In the genomic region with DNA sequence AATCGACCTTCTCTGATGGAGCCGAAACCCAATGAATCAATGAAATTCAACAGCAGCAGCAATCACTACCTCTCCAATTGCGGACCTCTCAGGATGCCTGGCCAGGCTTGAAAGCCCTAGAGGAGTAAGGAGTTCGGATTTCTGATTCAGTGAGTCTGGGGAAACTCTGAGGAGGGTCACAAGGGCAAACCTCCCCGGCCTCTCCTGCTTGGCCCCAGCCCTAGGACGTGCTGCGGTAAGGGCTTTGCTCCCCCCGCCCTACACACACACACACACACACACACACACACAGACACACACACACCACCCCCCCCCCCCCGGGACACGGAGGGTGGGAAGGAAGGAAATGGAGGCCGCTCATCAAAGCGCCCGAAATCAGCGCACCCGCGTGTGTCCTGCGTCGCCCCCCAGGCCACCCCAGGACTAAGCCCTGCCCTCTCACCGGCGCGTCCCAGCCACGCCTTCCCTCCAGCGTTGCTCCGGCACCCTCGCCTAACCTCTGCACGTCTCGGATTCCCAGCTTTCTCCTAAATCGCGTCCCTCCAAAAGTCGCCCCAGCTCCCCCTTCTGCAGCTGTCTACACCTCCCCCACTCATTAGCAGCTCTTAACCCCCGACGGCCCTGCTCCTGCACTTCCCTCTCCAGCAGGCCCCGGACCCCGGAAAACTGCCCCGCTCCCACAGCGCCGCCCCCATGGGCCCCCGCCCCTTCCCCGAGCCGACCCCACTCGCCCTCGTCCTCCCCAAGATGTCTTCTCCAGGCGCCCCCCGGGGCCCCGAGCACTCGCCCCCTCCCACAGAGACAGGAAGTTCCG, we compare ENCODE assay signal across 1 cellular context.
A peak's percentile ranks its signal among the peaks of the same experiment; 100 is the strongest.
TF ChIP-seq lines count a peak whose summit lies in the region.

No MANE protein-coding gene starts in this region.

TF ChIP-seq in HEK293, 187 proteins besides CTCF, POLR2A, EP300 and RAD21 (continued from another document and continues in another):
- TF ChIP-seq, protein P1, sequence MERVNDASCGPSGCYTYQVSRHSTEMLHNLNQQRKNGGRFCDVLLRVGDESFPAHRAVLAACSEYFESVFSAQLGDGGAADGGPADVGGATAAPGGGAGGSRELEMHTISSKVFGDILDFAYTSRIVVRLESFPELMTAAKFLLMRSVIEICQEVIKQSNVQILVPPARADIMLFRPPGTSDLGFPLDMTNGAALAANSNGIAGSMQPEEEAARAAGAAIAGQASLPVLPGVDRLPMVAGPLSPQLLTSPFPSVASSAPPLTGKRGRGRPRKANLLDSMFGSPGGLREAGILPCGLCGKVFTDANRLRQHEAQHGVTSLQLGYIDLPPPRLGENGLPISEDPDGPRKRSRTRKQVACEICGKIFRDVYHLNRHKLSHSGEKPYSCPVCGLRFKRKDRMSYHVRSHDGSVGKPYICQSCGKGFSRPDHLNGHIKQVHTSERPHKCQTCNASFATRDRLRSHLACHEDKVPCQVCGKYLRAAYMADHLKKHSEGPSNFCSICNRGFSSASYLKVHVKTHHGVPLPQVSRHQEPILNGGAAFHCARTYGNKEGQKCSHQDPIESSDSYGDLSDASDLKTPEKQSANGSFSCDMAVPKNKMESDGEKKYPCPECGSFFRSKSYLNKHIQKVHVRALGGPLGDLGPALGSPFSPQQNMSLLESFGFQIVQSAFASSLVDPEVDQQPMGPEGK (tag by site-specific recombination; IDR thresholded peaks at IDR 0.05), result peak; percentile 86
- TF ChIP-seq KLF9 (tag by site-specific recombination; IDR thresholded peaks at IDR 0.05; ENCODE audit: low read depth), result peak; percentile 70
- peak; percentile 14; the same call in 1 of the 2 replicates for TF ChIP-seq KLF8 (tag by site-specific recombination; IDR thresholded peaks at IDR 0.05)
- no peak for TF ChIP-seq ZNF629 (tag by site-specific recombination; IDR thresholded peaks at IDR 0.05)
- TF ChIP-seq, protein P2, sequence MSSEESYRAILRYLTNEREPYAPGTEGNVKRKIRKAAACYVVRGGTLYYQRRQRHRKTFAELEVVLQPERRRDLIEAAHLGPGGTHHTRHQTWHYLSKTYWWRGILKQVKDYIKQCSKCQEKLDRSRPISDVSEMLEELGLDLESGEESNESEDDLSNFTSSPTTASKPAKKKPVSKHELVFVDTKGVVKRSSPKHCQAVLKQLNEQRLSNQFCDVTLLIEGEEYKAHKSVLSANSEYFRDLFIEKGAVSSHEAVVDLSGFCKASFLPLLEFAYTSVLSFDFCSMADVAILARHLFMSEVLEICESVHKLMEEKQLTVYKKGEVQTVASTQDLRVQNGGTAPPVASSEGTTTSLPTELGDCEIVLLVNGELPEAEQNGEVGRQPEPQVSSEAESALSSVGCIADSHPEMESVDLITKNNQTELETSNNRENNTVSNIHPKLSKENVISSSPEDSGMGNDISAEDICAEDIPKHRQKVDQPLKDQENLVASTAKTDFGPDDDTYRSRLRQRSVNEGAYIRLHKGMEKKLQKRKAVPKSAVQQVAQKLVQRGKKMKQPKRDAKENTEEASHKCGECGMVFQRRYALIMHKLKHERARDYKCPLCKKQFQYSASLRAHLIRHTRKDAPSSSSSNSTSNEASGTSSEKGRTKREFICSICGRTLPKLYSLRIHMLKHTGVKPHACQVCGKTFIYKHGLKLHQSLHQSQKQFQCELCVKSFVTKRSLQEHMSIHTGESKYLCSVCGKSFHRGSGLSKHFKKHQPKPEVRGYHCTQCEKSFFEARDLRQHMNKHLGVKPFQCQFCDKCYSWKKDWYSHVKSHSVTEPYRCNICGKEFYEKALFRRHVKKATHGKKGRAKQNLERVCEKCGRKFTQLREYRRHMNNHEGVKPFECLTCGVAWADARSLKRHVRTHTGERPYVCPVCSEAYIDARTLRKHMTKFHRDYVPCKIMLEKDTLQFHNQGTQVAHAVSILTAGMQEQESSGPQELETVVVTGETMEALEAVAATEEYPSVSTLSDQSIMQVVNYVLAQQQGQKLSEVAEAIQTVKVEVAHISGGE (tag by site-specific recombination; conservative IDR thresholded peaks at IDR 0.05; ENCODE audit: low read depth), result no peak
- TF ChIP-seq ZNF76 (tag by site-specific recombination; IDR thresholded peaks at IDR 0.05; ENCODE audit: borderline replicate concordance, low read depth), result peak; percentile 55; the same call in 1 of the 2 replicates
- no peak for TF ChIP-seq ZNF140 (tag by site-specific recombination; IDR thresholded peaks at IDR 0.05)
- peak; percentile 93 for TF ChIP-seq ZSCAN4 (tag by site-specific recombination; IDR thresholded peaks at IDR 0.05)
- 0 out of 2 replicates have a peak, but pooled peaks have one; percentile 18 for TF ChIP-seq AEBP2 (tag by site-specific recombination; IDR thresholded peaks at IDR 0.05; ENCODE audit: borderline replicate concordance)
- TF ChIP-seq ZNF843 (tag by site-specific recombination; IDR thresholded peaks at IDR 0.05), result no peak
- peak; percentile 65 for TF ChIP-seq ZNF335 (tag by site-specific recombination; conservative IDR thresholded peaks at IDR 0.05)
- TF ChIP-seq HOXA7 (CRISPR knock-in tag; IDR thresholded peaks at IDR 0.05; ENCODE audit: borderline replicate concordance), result no peak
- no peak for TF ChIP-seq ZNF501 (tag by site-specific recombination; IDR thresholded peaks at IDR 0.05)
- TF ChIP-seq ZNF837 (tag by site-specific recombination; IDR thresholded peaks at IDR 0.05), result no peak
- TF ChIP-seq KLF17 (tag by site-specific recombination; IDR thresholded peaks at IDR 0.05), result peak; percentile 26; the same call in 1 of the 2 replicates
- TF ChIP-seq GLI4 (tag by site-specific recombination; IDR thresholded peaks at IDR 0.05), result no peak
- TF ChIP-seq ZNF398 (tag by site-specific recombination; IDR thresholded peaks at IDR 0.05), result peak; percentile 86
- no peak for TF ChIP-seq ZNF48 (tag by site-specific recombination; IDR thresholded peaks at IDR 0.05)
- peak; percentile 47; the same call in 1 of the 2 replicates for TF ChIP-seq BCL11B (tag by site-specific recombination; IDR thresholded peaks at IDR 0.05; ENCODE audit: low read depth)
- 0 out of 2 replicates have a peak, but pooled peaks have one; percentile 28 for TF ChIP-seq TCF7L2 (IDR thresholded peaks at IDR 0.05; ENCODE audit: borderline replicate concordance, low read depth, low read length)
- no peak for TF ChIP-seq ZBTB21 (tag by site-specific recombination; IDR thresholded peaks at IDR 0.05)
- TF ChIP-seq ZIC2 (tag by site-specific recombination; IDR thresholded peaks at IDR 0.05), result no peak; the same call in 1 of the 2 replicates
- no peak; the same call in 1 of the 2 replicates for TF ChIP-seq BCL11A (tag by site-specific recombination; IDR thresholded peaks at IDR 0.05; ENCODE audit: low read depth)
- 0 out of 2 replicates have a peak, but pooled peaks have one; percentile 19 for TF ChIP-seq ZSCAN5A (tag by site-specific recombination; IDR thresholded peaks at IDR 0.05)
- TF ChIP-seq ZNF266 (tag by site-specific recombination; IDR thresholded peaks at IDR 0.05; ENCODE audit: low read depth), result no peak
- TF ChIP-seq PBX3 (CRISPR knock-in tag; IDR thresholded peaks at IDR 0.05), result no peak; the same call in 1 of the 2 replicates
- TF ChIP-seq ZFP3 (tag by site-specific recombination; IDR thresholded peaks at IDR 0.05; ENCODE audit: low read depth), result no peak
- TF ChIP-seq ZNF221 (tag by site-specific recombination; IDR thresholded peaks at IDR 0.05; ENCODE audit: borderline replicate concordance), result no peak
- TF ChIP-seq KLF1 (tag by site-specific recombination; IDR thresholded peaks at IDR 0.05), result 0 out of 2 replicates have a peak, but pooled peaks have one; percentile 24
- TF ChIP-seq SP3 (tag by site-specific recombination; IDR thresholded peaks at IDR 0.05), result peak; percentile 42
- TF ChIP-seq ZNF658 (tag by site-specific recombination; IDR thresholded peaks at IDR 0.05), result no peak
- TF ChIP-seq, protein P3, sequence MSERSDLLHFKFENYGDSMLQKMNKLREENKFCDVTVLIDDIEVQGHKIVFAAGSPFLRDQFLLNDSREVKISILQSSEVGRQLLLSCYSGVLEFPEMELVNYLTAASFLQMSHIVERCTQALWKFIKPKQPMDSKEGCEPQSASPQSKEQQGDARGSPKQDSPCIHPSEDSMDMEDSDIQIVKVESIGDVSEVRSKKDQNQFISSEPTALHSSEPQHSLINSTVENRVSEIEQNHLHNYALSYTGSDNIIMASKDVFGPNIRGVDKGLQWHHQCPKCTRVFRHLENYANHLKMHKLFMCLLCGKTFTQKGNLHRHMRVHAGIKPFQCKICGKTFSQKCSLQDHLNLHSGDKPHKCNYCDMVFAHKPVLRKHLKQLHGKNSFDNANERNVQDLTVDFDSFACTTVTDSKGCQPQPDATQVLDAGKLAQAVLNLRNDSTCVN (tag by site-specific recombination; optimal IDR thresholded peaks at IDR 0.05), result peak; percentile 25
- no peak for TF ChIP-seq ZNF580 (tag by site-specific recombination; IDR thresholded peaks at IDR 0.05)
- peak; percentile 70 for TF ChIP-seq GLIS1 (tag by site-specific recombination; IDR thresholded peaks at IDR 0.05)
- TF ChIP-seq ZNF211 (tag by site-specific recombination; IDR thresholded peaks at IDR 0.05; ENCODE audit: low read depth), result no peak
- TF ChIP-seq MYNN (tag by site-specific recombination; IDR thresholded peaks at IDR 0.05; ENCODE audit: borderline replicate concordance), result no peak
- peak; percentile 88 for TF ChIP-seq GLIS2 (tag by site-specific recombination; IDR thresholded peaks at IDR 0.05)
- TF ChIP-seq KLF16 (tag by site-specific recombination; IDR thresholded peaks at IDR 0.05), result peak; percentile 62; the same call in 1 of the 2 replicates
- TF ChIP-seq ZBTB1 (tag by site-specific recombination; IDR thresholded peaks at IDR 0.05), result 0 out of 2 replicates have a peak, but pooled peaks have one; percentile 54
